In genomic region chr6:137222376-137222775, GRCh38 we compare ENCODE assay signal across 15 cellular contexts. TPM values are rescaled to one million over a fixed set of nuclear protein-coding genes. Genes with fewer than 3 reads are reported as not detected.
DNase-seq lines count a peak whose midpoint lies in the region; ATAC-seq, FAIRE-seq and TF ChIP-seq lines count a peak whose summit lies in the region.
"Had no signal": no experiment of that assay in that cellular context is flagged by ENCODE, and none has a peak within 500 bp of the region (broad histone marks: within the 10 kb centered on the region; RNA-seq: fewer than 3 reads in every experiment).

No MANE protein-coding gene starts in this region.

- peaks cover 46% of the 10 kb centered on the region for H3K4me1 Mint-ChIP-seq in memory B cell
- H3K4me1 Mint-ChIP-seq in activated naive CD4-positive, alpha-beta T cell treated with anti-CD3 and anti-CD28 coated beads for 36 hours (ENCODE audit: low read depth) = peaks cover 42% of the 10 kb centered on the region

- peak overlapping the region; percentile 27 for H3K4me3 Mint-ChIP-seq in memory B cell
- H3K4me3 Mint-ChIP-seq in activated naive CD4-positive, alpha-beta T cell treated with anti-CD3 and anti-CD28 coated beads for 36 hours = no peak overlapping the region

- peak overlapping the region; percentile 33 for H3K27ac Mint-ChIP-seq in memory B cell
- no peak overlapping the region for H3K27ac Mint-ChIP-seq in activated naive CD4-positive, alpha-beta T cell treated with anti-CD3 and anti-CD28 coated beads for 36 hours

- H3K36me3 ChIP-seq in adrenal gland (replicated peaks in 1 of 2) = no peaks in the 10 kb centered on the region
- no peaks in the 10 kb centered on the region for H3K36me3 ChIP-seq in kidney (ENCODE audit: control insufficient read depth in 1 of 2, insufficient read depth in 2 of 2, low read length in 2 of 2)
- no peaks in the 10 kb centered on the region for H3K36me3 ChIP-seq in effector memory CD4-positive, alpha-beta T cell (ENCODE audit: control insufficient read depth, insufficient read depth, low read length)

- H3K27ac ChIP-seq in right cardiac atrium (ENCODE audit: low read length) = peak overlapping the region; percentile 72
- peak overlapping the region in 4 of 5 donors; percentile 34 to 81 (median 51) for H3K27ac ChIP-seq in adrenal gland
- H3K27ac ChIP-seq in kidney (ENCODE audit: low read depth in 2 of 2, low read length in 2 of 2) = no peak overlapping the region
- no peak overlapping the region for H3K27ac ChIP-seq in effector memory CD4-positive, alpha-beta T cell (ENCODE audit: insufficient read depth, low read length, poor library complexity, severe bottlenecking)
- H3K27ac ChIP-seq: SK-N-MC had no signal

- no peaks in the 10 kb centered on the region for H3K27me3 ChIP-seq in right cardiac atrium (ENCODE audit: control insufficient read depth, insufficient read depth)
- H3K27me3 ChIP-seq in adrenal gland = no peaks in the 10 kb centered on the region
- H3K27me3 ChIP-seq in effector memory CD4-positive, alpha-beta T cell (replicated peaks; ENCODE audit: control insufficient read depth, insufficient read depth, low read length, poor library complexity, severe bottlenecking) = no peaks in the 10 kb centered on the region

- H3K4me1 ChIP-seq in right cardiac atrium (ENCODE audit: control insufficient read depth, insufficient read depth, low read length) = peaks cover 21% of the 10 kb centered on the region
- H3K4me1 ChIP-seq in adrenal gland (replicated peaks in 1 of 2) = peaks cover 8 to 46% of the 10 kb centered on the region in 2 donors
- H3K4me1 ChIP-seq in kidney (ENCODE audit: control insufficient read depth in 1 of 2, insufficient read depth in 1 of 2, low read depth in 1 of 2, low read length in 2 of 2) = peaks cover 5 to 7% of the 10 kb centered on the region in 2 donors
- H3K4me1 ChIP-seq in effector memory CD4-positive, alpha-beta T cell (ENCODE audit: control insufficient read depth, insufficient read depth, low read length, poor library complexity, severe bottlenecking) = peaks cover 29% of the 10 kb centered on the region

- TF ChIP-seq POLR2A in adrenal gland (IDR thresholded peaks at IDR 0.05) = no peak

- WGBS in right cardiac atrium = 42% methylated on average over 3 of the region's 3 CpGs
- WGBS in adrenal gland, 4 donors = 56 to 65% (median 58%) methylated on average over 3 of the region's 3 CpGs

- intact Hi-C loops in right cardiac atrium (cut with DNase I) (no loop called here), cardiac septum (cut with DNase I) (loop anchor here (5.0 kb wide), 1 partner anchor 40 kb away; no protein-coding TSS in a partner anchor), adrenal gland (cut with DNase I) (no loop called here), kidney (cut with DNase I) (no loop called here)
- intact Hi-C loops in activated naive CD4-positive, alpha-beta T cell treated with anti-CD3 and anti-CD28 coated beads for 36 hours (cut with micrococcal nuclease) = no loop called here

- no peak overlapping the region for H3K9ac ChIP-seq in kidney (ENCODE audit: low read length in 2 of 2)

- H3K36me3 Mint-ChIP-seq in memory B cell = no peaks in the 10 kb centered on the region
- peaks cover 4% of the 10 kb centered on the region for H3K36me3 Mint-ChIP-seq in activated naive CD4-positive, alpha-beta T cell treated with anti-CD3 and anti-CD28 coated beads for 36 hours (ENCODE audit: low read depth)

- H3K9me3 Mint-ChIP-seq in memory B cell = no peaks in the 10 kb centered on the region
- no peaks in the 10 kb centered on the region for H3K9me3 Mint-ChIP-seq in activated naive CD4-positive, alpha-beta T cell treated with anti-CD3 and anti-CD28 coated beads for 36 hours

- FAIRE-seq in kidney (lab: Jason Lieb, UNC) = no peak
- FAIRE-seq: urothelium cell line had no signal

- H3K4me3 ChIP-seq in right cardiac atrium (ENCODE audit: low read length) (no peak overlapping the region), adrenal gland (no peak overlapping the region), kidney (ENCODE audit: low read length in 2 of 2) (no peak overlapping the region)
- H3K4me3 ChIP-seq in effector memory CD4-positive, alpha-beta T cell (ENCODE audit: insufficient read depth, low read depth, low read length, poor library complexity, severe bottlenecking) = no peak overlapping the region
- H3K4me3 ChIP-seq: SK-N-MC had no signal

- no peaks in the 10 kb centered on the region for H3K9me3 ChIP-seq in right cardiac atrium (ENCODE audit: control insufficient read depth, low read length)
- no peaks in the 10 kb centered on the region for H3K9me3 ChIP-seq in adrenal gland (replicated peaks in 1 of 3)
- H3K9me3 ChIP-seq in kidney (ENCODE audit: control insufficient read depth in 1 of 2, low read length in 2 of 2) = no peaks in the 10 kb centered on the region
- H3K9me3 ChIP-seq in effector memory CD4-positive, alpha-beta T cell (ENCODE audit: control insufficient read depth, low read length) = no peaks in the 10 kb centered on the region

- DNase-seq in right cardiac atrium = no peak
- DNase-seq in cardiac septum (ENCODE audit: low spot score) = no peak
- DNase-seq in adrenal gland = peak in 1 of 7 donors; percentile 28
- DNase-seq in memory B cell (ENCODE audit: low spot score in 2 of 2) = peak in 1 of 2 donors; percentile 43
- no peak for DNase-seq in kidney
- no peak for DNase-seq in activated naive CD4-positive, alpha-beta T cell treated with anti-CD3 and anti-CD28 coated beads for 36 hours
- DNase-seq in effector memory CD4-positive, alpha-beta T cell = no peak
- no peak for DNase-seq in NCI-H1092 treated with DMSO at 0.1 percent for 48 hours (lab: John Stamatoyannopoulos, UW)
- DNase-seq: ACHN; activated CD8-positive, alpha-beta memory T cell treated with anti-CD3 and anti-CD28 coated beads for 24 hours; NCI-H2171; posterior cingulate gyrus had no signal

- CTCF ChIA-PET in activated naive CD4-positive, alpha-beta T cell treated with anti-CD3 and anti-CD28 coated beads for 36 hours (lab: Charles Lee) = interaction anchor here (0.7 kb wide), 1 partner anchor 229 kb away, joined by 3 read pairs; no protein-coding TSS in a partner anchor

- ATAC-seq in right cardiac atrium = peak in 1 of 2 donors; percentile 7
- peak; percentile 20 for ATAC-seq in memory B cell (ENCODE audit: low read depth)

- H3K27me3 Mint-ChIP-seq in memory B cell = no peaks in the 10 kb centered on the region
- no peaks in the 10 kb centered on the region for H3K27me3 Mint-ChIP-seq in activated naive CD4-positive, alpha-beta T cell treated with anti-CD3 and anti-CD28 coated beads for 36 hours (ENCODE audit: low read depth)

- TF ChIP-seq CTCF in adrenal gland (IDR thresholded peaks at IDR 0.05) (no peak), kidney (IDR thresholded peaks at IDR 0.05; ENCODE audit: borderline replicate concordance, extremely low read depth, insufficient read depth) (no peak)

RNA-seq across cellular contexts. Expression of gene IFNGR1, which starts 3.2 kb away (rescaled TPM):
- 100 to 1,000 TPM; 115 to 157 (median 141) TPM for total RNA-seq in right cardiac atrium
- 125 TPM for polyA plus RNA-seq in right cardiac atrium
- total RNA-seq in cardiac septum = 60.1 TPM
- total RNA-seq in adrenal gland = 100 to 1,000 TPM in 1 of 8 donors, 10 to 100 TPM in 7; 55.5 to 104 (median 73.3) TPM
- polyA plus RNA-seq in adrenal gland = 100 to 1,000 TPM in 1 of 3 donors, 10 to 100 TPM in 2; 61.5 to 110 (median 65.0) TPM
- 94.3 TPM for total RNA-seq in kidney
- 42.8 TPM for polyA plus RNA-seq in kidney (ENCODE audit: insufficient read depth, low read depth, low replicate concordance)
- 10 to 100 TPM; 25.5 to 26.4 TPM for total RNA-seq in activated naive CD4-positive, alpha-beta T cell treated with anti-CD3 and anti-CD28 coated beads for 36 hours

RNA-seq across cellular contexts. Expression of gene IL22RA2, which starts 48.9 kb away (rescaled TPM):
- under 1 TPM in 3 of 4 donors, not detected in 1; 0.09 to 0.14 (median 0.11) TPM for total RNA-seq in right cardiac atrium
- polyA plus RNA-seq in right cardiac atrium = 0.05 TPM
- total RNA-seq in cardiac septum = 0.11 TPM
- total RNA-seq in adrenal gland = not detected
- polyA plus RNA-seq in adrenal gland = not detected
- not detected for total RNA-seq in kidney
- not detected for polyA plus RNA-seq in kidney (ENCODE audit: insufficient read depth, low read depth, low replicate concordance)
- total RNA-seq in activated naive CD4-positive, alpha-beta T cell treated with anti-CD3 and anti-CD28 coated beads for 36 hours = not detected
- total RNA-seq: Daoy had no signal

Comparison
In these comparisons a context has a peak if more than half of its experiments do, and no peak if none do; other contexts are left out.
1. H3K27ac ChIP-seq: peak in right cardiac atrium (single experiment) and adrenal gland (4 of 5); none in kidney (0 of 2) and effector memory CD4-positive, alpha-beta T cell (single experiment).